16 cellular contexts compared by ENCODE assay signal in the genomic region with DNA sequence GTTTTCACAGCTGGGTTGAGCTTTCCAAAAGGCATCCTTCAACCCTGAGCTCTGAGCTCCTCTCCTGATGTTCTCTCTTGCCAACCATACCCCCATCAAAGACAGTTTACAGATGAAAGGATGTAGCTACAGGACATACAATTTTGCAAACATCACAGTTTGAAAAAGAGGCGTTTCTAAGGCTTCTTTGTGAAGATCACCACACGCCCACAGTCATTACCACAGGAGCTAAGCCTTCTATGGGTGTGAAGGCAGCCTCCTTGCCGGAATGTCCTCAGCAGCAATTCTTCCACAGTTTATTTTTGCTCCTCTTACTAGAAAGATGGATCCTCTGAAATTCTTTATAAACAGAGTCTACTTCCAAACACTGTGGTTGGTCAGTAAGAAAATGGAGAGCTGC. TPM values are rescaled to one million over a fixed set of nuclear protein-coding genes. Genes with fewer than 3 reads are reported as not detected.
DNase-seq lines count a peak whose midpoint lies in the region; ATAC-seq, FAIRE-seq and TF ChIP-seq lines count a peak whose summit lies in the region.
"Had no signal": no experiment of that assay in that cellular context is flagged by ENCODE, and none has a peak within 500 bp of the region (broad histone marks: within the 10 kb centered on the region; RNA-seq: fewer than 3 reads in every experiment).

No MANE protein-coding gene starts in this region.

- CTCF ChIA-PET in naive thymus-derived CD4-positive, alpha-beta T cell (lab: Charles Lee), result interaction anchor here (0.7 to 1.4 kb wide), 4 partner anchors 8 to 15 kb away, joined by 3 to 4 read pairs (median 3); no protein-coding TSS in a partner anchor

- H3K36me3 Mint-ChIP-seq in astrocyte (ENCODE audit: low read depth, unreplicated experiment), result peaks cover 5% of the 10 kb centered on the region
- peaks cover 0 to 56% (median 3%) of the 10 kb centered on the region in 5 donors for H3K36me3 Mint-ChIP-seq in naive thymus-derived CD4-positive, alpha-beta T cell

- peaks cover 23 to 100% (median 99%) of the 10 kb centered on the region in 9 donors for H3K4me1 ChIP-seq in heart right ventricle
- H3K4me1 ChIP-seq in astrocyte (ENCODE audit: insufficient read depth, low read length), result peaks cover 58% of the 10 kb centered on the region
- peaks cover 0 to 52% of the 10 kb centered on the region in 2 donors for H3K4me1 ChIP-seq in naive thymus-derived CD4-positive, alpha-beta T cell (ENCODE audit: control insufficient read depth in 2 of 2, insufficient read depth in 2 of 2, low read length in 2 of 2)

- FAIRE-seq in astrocyte (lab: Jason Lieb, UNC), result no peak
- FAIRE-seq: G401.6 had no signal

- H2AFZ ChIP-seq in astrocyte (ENCODE audit: low read depth, low read length), result no peak overlapping the region

- WGBS in heart right ventricle, 2 donors, result 75 to 82% methylated on average over 3 of the region's 3 CpGs

- H3K27ac ChIP-seq in heart right ventricle (peak overlapping the region in 7 of 10 donors; percentile 3 to 100 (median 34)), astrocyte (ENCODE audit: low read depth, low read length) (no peak overlapping the region)
- no peak overlapping the region for H3K27ac ChIP-seq in naive thymus-derived CD4-positive, alpha-beta T cell (ENCODE audit: low read depth, low read length)
- H3K27ac ChIP-seq: HL-60, vagina had no signal

- H3K9me3 ChIP-seq in heart right ventricle (no peaks in the 10 kb centered on the region), astrocyte (ENCODE audit: insufficient read depth, low read depth, low read length) (no peaks in the 10 kb centered on the region)
- no peaks in the 10 kb centered on the region for H3K9me3 ChIP-seq in naive thymus-derived CD4-positive, alpha-beta T cell (ENCODE audit: control insufficient read depth in 2 of 3, low read length in 3 of 3)
- H3K9me3 ChIP-seq: vagina had no signal

- peaks cover 100% of the 10 kb centered on the region for H3K79me2 ChIP-seq in astrocyte (ENCODE audit: insufficient read depth, low read length)

- intact Hi-C loops in heart right ventricle (cut with DNase I) (loop anchor here in 3 of 10 donors (5.0 to 10.0 kb wide), 3 partner anchors 34 to 319 kb away; no protein-coding TSS in a partner anchor), Right ventricle myocardium inferior (cut with DNase I) (no loop called here)
- intact Hi-C loops in naive thymus-derived CD4-positive, alpha-beta T cell (cut with micrococcal nuclease), result loop anchor here (1.0 kb wide), 2 partner anchors 8 to 13 kb away; no protein-coding TSS in a partner anchor

- DNase-seq in heart right ventricle (no peak), Right ventricle myocardium inferior (ENCODE audit: missing footprints) (no peak), astrocyte (ENCODE audit: low read depth) (no peak), nucleus accumbens (lab: John Stamatoyannopoulos, UW) (no peak), AG08396 (ENCODE audit: low spot score) (no peak)
- DNase-seq in naive thymus-derived CD4-positive, alpha-beta T cell, result peak in 4 of 9 donors; percentile 35 to 55 (median 46)
- DNase-seq: activated CD8-positive, alpha-beta memory T cell treated with anti-CD3 and anti-CD28 coated beads, Interleukin-2, amount 50 U/mL, for 48 hours; cerebellar nuclear complex; NCI-H226 had no signal

- no peaks in the 10 kb centered on the region for H3K27me3 Mint-ChIP-seq in astrocyte (ENCODE audit: low read depth, unreplicated experiment)
- H3K27me3 Mint-ChIP-seq in naive thymus-derived CD4-positive, alpha-beta T cell, result peaks cover 0 to 2% (median 0%) of the 10 kb centered on the region in 5 donors

- H3K4me3 Mint-ChIP-seq in astrocyte (ENCODE audit: unreplicated experiment), result peak overlapping the region; percentile 17
- H3K4me3 Mint-ChIP-seq in naive thymus-derived CD4-positive, alpha-beta T cell, result peak overlapping the region; percentile 45 to 85 (median 79)

- no peaks in the 10 kb centered on the region for H3K27me3 ChIP-seq in heart right ventricle
- no peaks in the 10 kb centered on the region for H3K27me3 ChIP-seq in astrocyte (ENCODE audit: insufficient read depth, low read length)
- H3K27me3 ChIP-seq in naive thymus-derived CD4-positive, alpha-beta T cell (ENCODE audit: control insufficient read depth in 2 of 2, insufficient read depth in 2 of 2, low read length in 2 of 2), result no peaks in the 10 kb centered on the region
- H3K27me3 ChIP-seq: vagina had no signal

- H3K36me3 ChIP-seq in heart right ventricle (no peaks in the 10 kb centered on the region), astrocyte (ENCODE audit: insufficient read depth, low read length) (peaks cover 6% of the 10 kb centered on the region)
- no peaks in the 10 kb centered on the region for H3K36me3 ChIP-seq in naive thymus-derived CD4-positive, alpha-beta T cell (ENCODE audit: control insufficient read depth in 2 of 3, insufficient read depth in 3 of 3, low read length in 3 of 3)
- H3K36me3 ChIP-seq: vagina had no signal

- no peak overlapping the region for H3K4me3 ChIP-seq in heart right ventricle
- no peak overlapping the region for H3K4me3 ChIP-seq in astrocyte (ENCODE audit: insufficient read depth, low read depth, low read length)
- no peak overlapping the region for H3K4me3 ChIP-seq in naive thymus-derived CD4-positive, alpha-beta T cell (ENCODE audit: low read length)
- H3K4me3 ChIP-seq: skin epidermis, vagina had no signal

- POLR2A ChIA-PET in naive thymus-derived CD4-positive, alpha-beta T cell (lab: Charles Lee), result interaction anchor here (0.8 to 7.8 kb wide), 8 partner anchors 9 to 374 kb away, joined by 3 to 127 read pairs (median 4); partner anchors contain the start of genes CREB1 and KLF7

- H3K9ac ChIP-seq in astrocyte (ENCODE audit: low read length), result no peak overlapping the region

- peaks cover 89% of the 10 kb centered on the region for H3K4me1 Mint-ChIP-seq in astrocyte (ENCODE audit: low read depth, unreplicated experiment)
- peaks cover 62 to 100% (median 98%) of the 10 kb centered on the region in 7 donors for H3K4me1 Mint-ChIP-seq in naive thymus-derived CD4-positive, alpha-beta T cell

- TF ChIP-seq CTCF in heart right ventricle (IDR thresholded peaks at IDR 0.05) (no peak), astrocyte (IDR thresholded peaks at IDR 0.05; ENCODE audit: insufficient read depth, low read depth, low read length) (no peak)

- H4K20me1 ChIP-seq in astrocyte (ENCODE audit: insufficient read depth, low read length), result peaks cover 100% of the 10 kb centered on the region

- no peaks in the 10 kb centered on the region for H3K9me3 Mint-ChIP-seq in astrocyte (ENCODE audit: unreplicated experiment)
- no peaks in the 10 kb centered on the region for H3K9me3 Mint-ChIP-seq in naive thymus-derived CD4-positive, alpha-beta T cell

- H3K4me2 ChIP-seq in astrocyte (ENCODE audit: low read length), result peak overlapping the region; percentile 45

- H3K27ac Mint-ChIP-seq in astrocyte (ENCODE audit: unreplicated experiment), result no peak overlapping the region
- peak overlapping the region; percentile 10 to 99 (median 84) for H3K27ac Mint-ChIP-seq in naive thymus-derived CD4-positive, alpha-beta T cell

- ATAC-seq in heart right ventricle, result no peak
- no peak for ATAC-seq in Right ventricle myocardium inferior
- peak; percentile 85 for ATAC-seq in naive thymus-derived CD4-positive, alpha-beta T cell
- ATAC-seq in HG02678 (IDR thresholded peaks at IDR 0.05; ENCODE audit: unreplicated experiment), result no peak
- no peak for ATAC-seq in HG03442 (IDR thresholded peaks at IDR 0.05; ENCODE audit: unreplicated experiment)
- ATAC-seq: Panc1 had no signal

RNA-seq across cellular contexts. Expression of gene KLF7, which starts 9.7 kb away (rescaled TPM):
- total RNA-seq in heart right ventricle, result 10 to 100 TPM; 21.8 to 51.8 (median 30.8) TPM
- polyA plus RNA-seq in heart right ventricle, result 1 to 10 TPM; 5.0 to 5.6 TPM
- 25.3 TPM for total RNA-seq in Right ventricle myocardium inferior
- total RNA-seq in astrocyte, result 76.5 and 81.2 TPM in 2 replicates
- 10 to 100 TPM; 25.4 to 93.3 (median 78.0) TPM for total RNA-seq in naive thymus-derived CD4-positive, alpha-beta T cell
- 10 to 100 TPM; 18.7 to 23.1 TPM for polyA plus RNA-seq in naive thymus-derived CD4-positive, alpha-beta T cell

Comparison
In these comparisons a context has a peak if more than half of its experiments do, and no peak if none do; other contexts are left out.
1. H3K27ac ChIP-seq: peak in heart right ventricle (7 of 10); none in astrocyte (single experiment) and naive thymus-derived CD4-positive, alpha-beta T cell (single experiment).